3 cellular contexts compared by ENCODE assay signal in the genomic region with DNA sequence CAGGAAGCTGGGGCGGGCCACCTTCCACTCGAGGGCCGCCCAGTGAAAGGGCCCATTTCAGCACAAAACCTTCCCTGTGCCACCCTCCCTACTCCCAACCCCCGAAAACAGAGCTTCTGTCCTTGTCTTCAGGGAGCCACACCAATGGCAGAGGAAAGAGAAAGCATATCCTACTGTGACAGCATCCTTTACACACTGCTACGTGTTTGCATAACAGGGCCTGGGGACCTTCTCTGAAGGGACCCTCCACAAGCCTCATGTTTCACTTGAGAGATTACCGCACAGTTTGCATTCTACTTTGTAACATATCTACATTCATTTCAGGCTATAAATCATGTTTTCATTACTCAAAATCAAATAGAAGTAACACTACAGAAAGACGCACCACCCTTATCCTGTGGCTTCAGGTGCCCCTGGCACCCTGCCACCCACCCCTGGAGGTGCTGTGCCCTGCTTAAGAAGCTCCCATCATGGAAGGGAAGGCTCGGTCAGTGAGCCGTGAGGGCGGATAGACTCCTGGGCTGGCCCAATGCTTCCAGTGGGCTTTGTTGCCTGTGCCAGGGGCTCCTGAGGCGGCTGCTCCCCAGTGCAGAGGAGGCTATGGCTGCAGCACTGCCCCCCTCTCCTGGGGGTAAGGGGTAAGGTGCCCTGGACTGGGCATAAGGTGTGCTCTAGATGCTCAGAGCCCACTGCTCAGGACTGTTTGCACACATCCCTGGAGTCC.
A peak's percentile ranks its signal among the peaks of the same experiment; 100 is the strongest.
TF ChIP-seq lines count a peak whose summit lies in the region.

No MANE protein-coding gene starts in this region.

TF ChIP-seq in SK-N-SH, 30 proteins besides CTCF, POLR2A, EP300 and RAD21 (continues in another document):
- TF ChIP-seq, protein P1, sequence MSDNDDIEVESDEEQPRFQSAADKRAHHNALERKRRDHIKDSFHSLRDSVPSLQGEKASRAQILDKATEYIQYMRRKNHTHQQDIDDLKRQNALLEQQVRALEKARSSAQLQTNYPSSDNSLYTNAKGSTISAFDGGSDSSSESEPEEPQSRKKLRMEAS (IDR thresholded peaks at IDR 0.05; ENCODE audit: low read depth): no peak
- TF ChIP-seq GATA2 (CRISPR knock-in tag; IDR thresholded peaks at IDR 0.05): no peak
- TF ChIP-seq FOXM1 (IDR thresholded peaks at IDR 0.05; ENCODE audit: low read depth): no peak
- TF ChIP-seq, protein P2, sequence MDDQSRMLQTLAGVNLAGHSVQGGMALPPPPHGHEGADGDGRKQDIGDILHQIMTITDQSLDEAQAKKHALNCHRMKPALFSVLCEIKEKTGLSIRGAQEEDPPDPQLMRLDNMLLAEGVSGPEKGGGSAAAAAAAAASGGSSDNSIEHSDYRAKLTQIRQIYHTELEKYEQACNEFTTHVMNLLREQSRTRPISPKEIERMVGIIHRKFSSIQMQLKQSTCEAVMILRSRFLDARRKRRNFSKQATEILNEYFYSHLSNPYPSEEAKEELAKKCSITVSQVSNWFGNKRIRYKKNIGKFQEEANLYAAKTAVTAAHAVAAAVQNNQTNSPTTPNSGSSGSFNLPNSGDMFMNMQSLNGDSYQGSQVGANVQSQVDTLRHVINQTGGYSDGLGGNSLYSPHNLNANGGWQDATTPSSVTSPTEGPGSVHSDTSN (IDR thresholded peaks at IDR 0.05): no peak
- TF ChIP-seq, protein P3, sequence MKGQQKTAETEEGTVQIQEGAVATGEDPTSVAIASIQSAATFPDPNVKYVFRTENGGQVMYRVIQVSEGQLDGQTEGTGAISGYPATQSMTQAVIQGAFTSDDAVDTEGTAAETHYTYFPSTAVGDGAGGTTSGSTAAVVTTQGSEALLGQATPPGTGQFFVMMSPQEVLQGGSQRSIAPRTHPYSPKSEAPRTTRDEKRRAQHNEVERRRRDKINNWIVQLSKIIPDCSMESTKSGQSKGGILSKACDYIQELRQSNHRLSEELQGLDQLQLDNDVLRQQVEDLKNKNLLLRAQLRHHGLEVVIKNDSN (IDR thresholded peaks at IDR 0.05; ENCODE audit: borderline replicate concordance, low read depth): no peak
- TF ChIP-seq FOSL2 (IDR thresholded peaks at IDR 0.05; ENCODE audit: borderline replicate concordance, low read depth): no peak
- TF ChIP-seq NFIC (IDR thresholded peaks at IDR 0.05; ENCODE audit: borderline replicate concordance): no peak
- TF ChIP-seq MXI1 (IDR thresholded peaks at IDR 0.05; ENCODE audit: low read depth, low read length): no peak
- no peak for TF ChIP-seq TAF1 (IDR thresholded peaks at IDR 0.05; ENCODE audit: borderline replicate concordance, low read depth, low read length)
- TF ChIP-seq, protein P4, sequence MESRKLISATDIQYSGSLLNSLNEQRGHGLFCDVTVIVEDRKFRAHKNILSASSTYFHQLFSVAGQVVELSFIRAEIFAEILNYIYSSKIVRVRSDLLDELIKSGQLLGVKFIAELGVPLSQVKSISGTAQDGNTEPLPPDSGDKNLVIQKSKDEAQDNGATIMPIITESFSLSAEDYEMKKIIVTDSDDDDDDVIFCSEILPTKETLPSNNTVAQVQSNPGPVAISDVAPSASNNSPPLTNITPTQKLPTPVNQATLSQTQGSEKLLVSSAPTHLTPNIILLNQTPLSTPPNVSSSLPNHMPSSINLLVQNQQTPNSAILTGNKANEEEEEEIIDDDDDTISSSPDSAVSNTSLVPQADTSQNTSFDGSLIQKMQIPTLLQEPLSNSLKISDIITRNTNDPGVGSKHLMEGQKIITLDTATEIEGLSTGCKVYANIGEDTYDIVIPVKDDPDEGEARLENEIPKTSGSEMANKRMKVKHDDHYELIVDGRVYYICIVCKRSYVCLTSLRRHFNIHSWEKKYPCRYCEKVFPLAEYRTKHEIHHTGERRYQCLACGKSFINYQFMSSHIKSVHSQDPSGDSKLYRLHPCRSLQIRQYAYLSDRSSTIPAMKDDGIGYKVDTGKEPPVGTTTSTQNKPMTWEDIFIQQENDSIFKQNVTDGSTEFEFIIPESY (IDR thresholded peaks at IDR 0.05; ENCODE audit: borderline replicate concordance, low read depth): no peak
- TF ChIP-seq NRF1 (IDR thresholded peaks at IDR 0.05; ENCODE audit: low read depth, low read length): no peak

TF ChIP-seq in SK-N-SH treated with all-trans-retinoic acid at 6 μM for 48 hours, 23 proteins besides CTCF, POLR2A, EP300 and RAD21:
- no peak for TF ChIP-seq TCF4 (CRISPR knock-in tag; IDR thresholded peaks at IDR 0.05; ENCODE audit: borderline replicate concordance)
- TF ChIP-seq ZC3H10 (CRISPR knock-in tag; IDR thresholded peaks at IDR 0.05): no peak
- TF ChIP-seq BACH2 (CRISPR knock-in tag; IDR thresholded peaks at IDR 0.05; ENCODE audit: borderline replicate concordance): no peak
- TF ChIP-seq ZFP30 (CRISPR knock-in tag; IDR thresholded peaks at IDR 0.05): no peak
- TF ChIP-seq, protein P5, sequence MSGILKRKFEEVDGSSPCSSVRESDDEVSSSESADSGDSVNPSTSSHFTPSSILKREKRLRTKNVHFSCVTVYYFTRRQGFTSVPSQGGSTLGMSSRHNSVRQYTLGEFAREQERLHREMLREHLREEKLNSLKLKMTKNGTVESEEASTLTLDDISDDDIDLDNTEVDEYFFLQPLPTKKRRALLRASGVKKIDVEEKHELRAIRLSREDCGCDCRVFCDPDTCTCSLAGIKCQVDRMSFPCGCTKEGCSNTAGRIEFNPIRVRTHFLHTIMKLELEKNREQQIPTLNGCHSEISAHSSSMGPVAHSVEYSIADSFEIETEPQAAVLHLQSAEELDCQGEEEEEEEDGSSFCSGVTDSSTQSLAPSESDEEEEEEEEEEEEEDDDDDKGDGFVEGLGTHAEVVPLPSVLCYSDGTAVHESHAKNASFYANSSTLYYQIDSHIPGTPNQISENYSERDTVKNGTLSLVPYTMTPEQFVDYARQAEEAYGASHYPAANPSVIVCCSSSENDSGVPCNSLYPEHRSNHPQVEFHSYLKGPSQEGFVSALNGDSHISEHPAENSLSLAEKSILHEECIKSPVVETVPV (CRISPR knock-in tag; IDR thresholded peaks at IDR 0.05): no peak
- TF ChIP-seq, protein P6, sequence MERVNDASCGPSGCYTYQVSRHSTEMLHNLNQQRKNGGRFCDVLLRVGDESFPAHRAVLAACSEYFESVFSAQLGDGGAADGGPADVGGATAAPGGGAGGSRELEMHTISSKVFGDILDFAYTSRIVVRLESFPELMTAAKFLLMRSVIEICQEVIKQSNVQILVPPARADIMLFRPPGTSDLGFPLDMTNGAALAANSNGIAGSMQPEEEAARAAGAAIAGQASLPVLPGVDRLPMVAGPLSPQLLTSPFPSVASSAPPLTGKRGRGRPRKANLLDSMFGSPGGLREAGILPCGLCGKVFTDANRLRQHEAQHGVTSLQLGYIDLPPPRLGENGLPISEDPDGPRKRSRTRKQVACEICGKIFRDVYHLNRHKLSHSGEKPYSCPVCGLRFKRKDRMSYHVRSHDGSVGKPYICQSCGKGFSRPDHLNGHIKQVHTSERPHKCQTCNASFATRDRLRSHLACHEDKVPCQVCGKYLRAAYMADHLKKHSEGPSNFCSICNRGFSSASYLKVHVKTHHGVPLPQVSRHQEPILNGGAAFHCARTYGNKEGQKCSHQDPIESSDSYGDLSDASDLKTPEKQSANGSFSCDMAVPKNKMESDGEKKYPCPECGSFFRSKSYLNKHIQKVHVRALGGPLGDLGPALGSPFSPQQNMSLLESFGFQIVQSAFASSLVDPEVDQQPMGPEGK (CRISPR knock-in tag; IDR thresholded peaks at IDR 0.05; ENCODE audit: borderline replicate concordance): no peak
- no peak for TF ChIP-seq ARNTL (CRISPR knock-in tag; IDR thresholded peaks at IDR 0.05; ENCODE audit: borderline replicate concordance, low read depth)
- TF ChIP-seq, protein P7, sequence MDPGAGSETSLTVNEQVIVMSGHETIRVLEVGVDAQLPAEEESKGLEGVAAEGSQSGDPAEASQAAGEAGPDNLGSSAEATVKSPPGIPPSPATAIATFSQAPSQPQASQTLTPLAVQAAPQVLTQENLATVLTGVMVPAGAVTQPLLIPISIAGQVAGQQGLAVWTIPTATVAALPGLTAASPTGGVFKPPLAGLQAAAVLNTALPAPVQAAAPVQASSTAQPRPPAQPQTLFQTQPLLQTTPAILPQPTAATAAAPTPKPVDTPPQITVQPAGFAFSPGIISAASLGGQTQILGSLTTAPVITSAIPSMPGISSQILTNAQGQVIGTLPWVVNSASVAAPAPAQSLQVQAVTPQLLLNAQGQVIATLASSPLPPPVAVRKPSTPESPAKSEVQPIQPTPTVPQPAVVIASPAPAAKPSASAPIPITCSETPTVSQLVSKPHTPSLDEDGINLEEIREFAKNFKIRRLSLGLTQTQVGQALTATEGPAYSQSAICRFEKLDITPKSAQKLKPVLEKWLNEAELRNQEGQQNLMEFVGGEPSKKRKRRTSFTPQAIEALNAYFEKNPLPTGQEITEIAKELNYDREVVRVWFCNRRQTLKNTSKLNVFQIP (CRISPR knock-in tag; IDR thresholded peaks at IDR 0.05; ENCODE audit: borderline replicate concordance, low read depth): no peak
- no peak for TF ChIP-seq ZNF565 (CRISPR knock-in tag; conservative IDR thresholded peaks at IDR 0.05; ENCODE audit: low read depth)

TF ChIP-seq in HepG2, 621 proteins besides CTCF, POLR2A, EP300 and RAD21:
- TF ChIP-seq, protein P8, sequence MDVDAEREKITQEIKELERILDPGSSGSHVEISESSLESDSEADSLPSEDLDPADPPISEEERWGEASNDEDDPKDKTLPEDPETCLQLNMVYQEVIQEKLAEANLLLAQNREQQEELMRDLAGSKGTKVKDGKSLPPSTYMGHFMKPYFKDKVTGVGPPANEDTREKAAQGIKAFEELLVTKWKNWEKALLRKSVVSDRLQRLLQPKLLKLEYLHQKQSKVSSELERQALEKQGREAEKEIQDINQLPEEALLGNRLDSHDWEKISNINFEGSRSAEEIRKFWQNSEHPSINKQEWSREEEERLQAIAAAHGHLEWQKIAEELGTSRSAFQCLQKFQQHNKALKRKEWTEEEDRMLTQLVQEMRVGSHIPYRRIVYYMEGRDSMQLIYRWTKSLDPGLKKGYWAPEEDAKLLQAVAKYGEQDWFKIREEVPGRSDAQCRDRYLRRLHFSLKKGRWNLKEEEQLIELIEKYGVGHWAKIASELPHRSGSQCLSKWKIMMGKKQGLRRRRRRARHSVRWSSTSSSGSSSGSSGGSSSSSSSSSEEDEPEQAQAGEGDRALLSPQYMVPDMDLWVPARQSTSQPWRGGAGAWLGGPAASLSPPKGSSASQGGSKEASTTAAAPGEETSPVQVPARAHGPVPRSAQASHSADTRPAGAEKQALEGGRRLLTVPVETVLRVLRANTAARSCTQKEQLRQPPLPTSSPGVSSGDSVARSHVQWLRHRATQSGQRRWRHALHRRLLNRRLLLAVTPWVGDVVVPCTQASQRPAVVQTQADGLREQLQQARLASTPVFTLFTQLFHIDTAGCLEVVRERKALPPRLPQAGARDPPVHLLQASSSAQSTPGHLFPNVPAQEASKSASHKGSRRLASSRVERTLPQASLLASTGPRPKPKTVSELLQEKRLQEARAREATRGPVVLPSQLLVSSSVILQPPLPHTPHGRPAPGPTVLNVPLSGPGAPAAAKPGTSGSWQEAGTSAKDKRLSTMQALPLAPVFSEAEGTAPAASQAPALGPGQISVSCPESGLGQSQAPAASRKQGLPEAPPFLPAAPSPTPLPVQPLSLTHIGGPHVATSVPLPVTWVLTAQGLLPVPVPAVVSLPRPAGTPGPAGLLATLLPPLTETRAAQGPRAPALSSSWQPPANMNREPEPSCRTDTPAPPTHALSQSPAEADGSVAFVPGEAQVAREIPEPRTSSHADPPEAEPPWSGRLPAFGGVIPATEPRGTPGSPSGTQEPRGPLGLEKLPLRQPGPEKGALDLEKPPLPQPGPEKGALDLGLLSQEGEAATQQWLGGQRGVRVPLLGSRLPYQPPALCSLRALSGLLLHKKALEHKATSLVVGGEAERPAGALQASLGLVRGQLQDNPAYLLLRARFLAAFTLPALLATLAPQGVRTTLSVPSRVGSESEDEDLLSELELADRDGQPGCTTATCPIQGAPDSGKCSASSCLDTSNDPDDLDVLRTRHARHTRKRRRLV (CRISPR knock-in tag; IDR thresholded peaks at IDR 0.05): no peak
- TF ChIP-seq ZNF891 (CRISPR knock-in tag; IDR thresholded peaks at IDR 0.05) (0 out of 2 replicates have a peak, but pooled peaks have one; percentile 12), ZNF572 (CRISPR knock-in tag; IDR thresholded peaks at IDR 0.05) (0 out of 2 replicates have a peak, but pooled peaks have one; percentile 45)
